Comparison of ENCODE assay signal across 2 cellular contexts in genomic region chrX:23907106-23907495, GRCh38.
TF ChIP-seq lines count a peak whose summit lies in the region.

No MANE protein-coding gene starts in this region.

TF ChIP-seq in K562, 482 proteins besides CTCF, POLR2A, EP300 and RAD21 (continues in another document):
- TF ChIP-seq ZNF511 (CRISPR knock-in tag; IDR thresholded peaks at IDR 0.05) (peak; percentile 11; the same call in 1 of the 2 replicates), NFRKB (IDR thresholded peaks at IDR 0.05; ENCODE audit: low read depth) (0 out of 2 replicates have a peak, but pooled peaks have one; percentile 44), PYGO2 (tag; IDR thresholded peaks at IDR 0.05) (no peak), ZBTB40 (IDR thresholded peaks at IDR 0.05) (0 out of 2 replicates have a peak, but pooled peaks have one; percentile 36), ZBTB40 (CRISPR knock-in tag; IDR thresholded peaks at IDR 0.05) (no peak), CHCHD3 (CRISPR knock-in tag; IDR thresholded peaks at IDR 0.05) (no peak), ZNF277 (CRISPR knock-in tag; IDR thresholded peaks at IDR 0.05; ENCODE audit: borderline replicate concordance) (no peak), PPARD (CRISPR knock-in tag; IDR thresholded peaks at IDR 0.05) (no peak), GABPB1 (CRISPR knock-in tag; IDR thresholded peaks at IDR 0.05) (no peak), NFIC (IDR thresholded peaks at IDR 0.05) (0 out of 2 replicates have a peak, but pooled peaks have one; percentile 17)

TF ChIP-seq in liver, 16 proteins besides CTCF, POLR2A, EP300 and RAD21 (continued from another document):
- TF ChIP-seq HNF4A (conservative IDR thresholded peaks at IDR 0.05) = no peak
- no peak for TF ChIP-seq EGR1 (IDR thresholded peaks at IDR 0.05; ENCODE audit: low read depth in 2 of 2)
- no peak for TF ChIP-seq REST (IDR thresholded peaks at IDR 0.05)
- no peak for TF ChIP-seq FOXA2 (IDR thresholded peaks at IDR 0.05)
- TF ChIP-seq JUND (IDR thresholded peaks at IDR 0.05) = no peak
- TF ChIP-seq ATF3 (IDR thresholded peaks at IDR 0.05) = no peak
- TF ChIP-seq NR2F2 (IDR thresholded peaks at IDR 0.05) = no peak
- TF ChIP-seq TAF1 (conservative IDR thresholded peaks at IDR 0.05) = no peak
- no peak for TF ChIP-seq RXRA (IDR thresholded peaks at IDR 0.05)
- no peak for TF ChIP-seq GABPA (IDR thresholded peaks at IDR 0.05 in 1 of 2, conservative IDR thresholded peaks at IDR 0.05 in 1 of 2)
- TF ChIP-seq MAX (IDR thresholded peaks at IDR 0.05) = no peak
- TF ChIP-seq FOXA1 (IDR thresholded peaks at IDR 0.05) = no peak
- TF ChIP-seq YY1 (IDR thresholded peaks at IDR 0.05) = no peak
- TF ChIP-seq ZBTB33 (IDR thresholded peaks at IDR 0.05) = no peak
